ENCODE assay signal across 1 cellular context in the genomic region with DNA sequence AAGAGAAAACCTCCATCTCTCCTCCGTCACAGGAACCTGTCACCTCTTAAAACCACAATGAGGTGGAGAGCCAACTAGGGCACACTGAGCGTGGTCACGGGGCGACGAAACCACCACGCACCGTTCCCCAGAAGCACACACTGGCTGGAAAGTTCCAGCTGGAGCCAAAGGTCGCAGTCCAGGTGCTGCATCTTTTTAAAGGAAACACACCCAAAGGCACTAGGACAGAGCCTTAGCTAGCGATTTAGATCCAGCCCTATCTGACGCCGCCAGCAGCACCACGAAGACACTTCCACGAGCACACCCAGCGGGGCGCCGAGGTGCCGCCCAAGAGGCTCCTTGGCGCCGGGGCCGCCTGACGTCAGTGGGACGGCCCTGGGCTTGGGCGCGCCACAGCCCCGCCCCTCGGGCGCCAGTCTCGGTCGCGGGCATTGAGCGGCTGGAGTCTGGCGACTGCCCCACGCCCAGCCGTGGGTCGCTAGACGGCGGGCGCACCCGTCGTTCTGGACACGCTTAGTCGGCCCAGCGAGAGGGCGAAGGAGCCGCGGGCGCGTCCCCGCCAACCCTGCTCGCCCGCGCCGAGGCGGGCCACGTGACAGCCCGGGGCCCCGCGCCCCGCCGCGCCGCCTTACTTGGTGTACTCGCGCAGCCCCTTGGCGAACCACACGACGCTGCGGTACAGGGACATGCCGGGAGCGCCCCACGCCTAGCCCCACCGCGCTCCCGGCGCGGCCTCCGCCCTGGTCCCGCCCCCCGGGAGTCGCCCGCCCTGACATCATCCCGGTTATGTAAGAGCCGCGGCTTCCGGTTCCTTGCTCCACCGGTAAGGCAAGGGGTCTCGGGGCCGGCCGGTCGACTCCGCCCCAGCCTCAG.
TF ChIP-seq lines count a peak whose summit lies in the region.

Gene DHRS12 (minus strand): TSS at position 742 of the 873 bp plus-strand sequence. CDS start 4,504 bp downstream, outside the sequence.

TF ChIP-seq in WTC11, 78 proteins besides CTCF, POLR2A, EP300 and RAD21 (continued from another document):
- TF ChIP-seq ATF6 (CRISPR knock-in tag; IDR thresholded peaks at IDR 0.05) (no peak), ZNF138 (CRISPR knock-in tag; conservative IDR thresholded peaks at IDR 0.05) (no peak), CREB1 (CRISPR knock-in tag; IDR thresholded peaks at IDR 0.05) (no peak)
- TF ChIP-seq, protein P1, sequence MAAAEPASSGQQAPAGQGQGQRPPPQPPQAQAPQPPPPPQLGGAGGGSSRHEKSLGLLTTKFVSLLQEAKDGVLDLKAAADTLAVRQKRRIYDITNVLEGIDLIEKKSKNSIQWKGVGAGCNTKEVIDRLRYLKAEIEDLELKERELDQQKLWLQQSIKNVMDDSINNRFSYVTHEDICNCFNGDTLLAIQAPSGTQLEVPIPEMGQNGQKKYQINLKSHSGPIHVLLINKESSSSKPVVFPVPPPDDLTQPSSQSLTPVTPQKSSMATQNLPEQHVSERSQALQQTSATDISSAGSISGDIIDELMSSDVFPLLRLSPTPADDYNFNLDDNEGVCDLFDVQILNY (CRISPR knock-in tag; IDR thresholded peaks at IDR 0.05), result peak; percentile 80; the same call in 1 of the 2 replicates
